In genomic region chr15:38636597-38636996, GRCh38 we compare ENCODE assay signal across 14 cellular contexts.
DNase-seq lines count a peak whose midpoint lies in the region; ATAC-seq and TF ChIP-seq lines count a peak whose summit lies in the region.
"Had no signal": no experiment of that assay in that cellular context is flagged by ENCODE, and none has a peak within 500 bp of the region (broad histone marks: within the 10 kb centered on the region; RNA-seq: fewer than 3 reads in every experiment).

No MANE protein-coding gene starts in this region.

- WGBS in heart left ventricle, 4 donors: 61 to 76% (median 66%) methylated on average over 4 of the region's 4 CpGs

- H3K4me1 ChIP-seq in heart left ventricle (no peaks in the 10 kb centered on the region), right atrium auricular region (no peaks in the 10 kb centered on the region), left ventricle myocardium inferior (no peaks in the 10 kb centered on the region)

- TF ChIP-seq CTCF in heart left ventricle (IDR thresholded peaks at IDR 0.05) (no peak), right atrium auricular region (IDR thresholded peaks at IDR 0.05) (no peak), left ventricle myocardium inferior (IDR thresholded peaks at IDR 0.05; ENCODE audit: borderline replicate concordance) (no peak)

- H3K27me3 ChIP-seq in heart left ventricle (peaks cover 0 to 7% (median 0%) of the 10 kb centered on the region in 9 donors), right atrium auricular region (no peaks in the 10 kb centered on the region), left ventricle myocardium inferior (ENCODE audit: low read depth) (peaks cover 11% of the 10 kb centered on the region)
- H3K27me3 ChIP-seq: BLaER1 treated with 17β-estradiol and CSF1 and Interleukin-3, amounts not matched to agents 10 nM and 100 nM had no signal

- H3K9me3 ChIP-seq in heart left ventricle (no peaks in the 10 kb centered on the region), right atrium auricular region (no peaks in the 10 kb centered on the region), KOPT-K1 (ENCODE audit: insufficient read depth, low read length, poor library complexity, severe bottlenecking) (no peaks in the 10 kb centered on the region), left ventricle myocardium inferior (replicated peaks) (no peaks in the 10 kb centered on the region)

- no peak overlapping the region for H3K4me3 ChIP-seq in heart left ventricle
- H3K4me3 ChIP-seq in right atrium auricular region: no peak overlapping the region
- H3K4me3 ChIP-seq in left ventricle myocardium inferior: no peak overlapping the region
- H3K4me3 ChIP-seq: BLaER1 treated with 17β-estradiol and CSF1 and Interleukin-3, amounts not matched to agents 10 nM and 100 nM had no signal

- H3K36me3 ChIP-seq in heart left ventricle (no peaks in the 10 kb centered on the region), right atrium auricular region (no peaks in the 10 kb centered on the region), KOPT-K1 (ENCODE audit: insufficient read depth, low read length) (no peaks in the 10 kb centered on the region), left ventricle myocardium inferior (no peaks in the 10 kb centered on the region)
- H3K36me3 ChIP-seq: BLaER1 treated with 17β-estradiol and CSF1 and Interleukin-3, amounts not matched to agents 10 nM and 100 nM had no signal

- ATAC-seq in heart left ventricle: peak in 3 of 4 donors; percentile 24 to 75 (median 45)
- ATAC-seq in HG03457 (IDR thresholded peaks at IDR 0.05; ENCODE audit: unreplicated experiment): no peak
- ATAC-seq: HCT116 had no signal

- H3K27ac ChIP-seq in heart left ventricle (no peak overlapping the region), right atrium auricular region (no peak overlapping the region), KOPT-K1 (ENCODE audit: low read depth, low read length, poor library complexity, severe bottlenecking) (peak overlapping the region; percentile 98), left ventricle myocardium inferior (replicated peaks) (no peak overlapping the region)
- H3K27ac ChIP-seq: BLaER1 treated with 17β-estradiol and CSF1 and Interleukin-3, amounts not matched to agents 10 nM and 100 nM had no signal

- no peak for TF ChIP-seq POLR2A in heart left ventricle (IDR thresholded peaks at IDR 0.05)

- intact Hi-C loops in heart left ventricle (cut with DNase I): no loop called here
- intact Hi-C loops in left ventricle myocardium inferior (cut with micrococcal nuclease): no loop called here
- intact Hi-C loops in posterior cingulate gyrus (cut with DNase I): no loop called here

- DNase-seq in heart left ventricle (peak in 4 of 5 donors; percentile 23 to 58 (median 28)), right atrium auricular region (ENCODE audit: low spot score) (no peak), left ventricle myocardium inferior (peak; percentile 32), posterior cingulate gyrus (peak in 9 of 10 donors; percentile 15 to 96 (median 74)), C1 segment of cervical spinal cord (lab: John Stamatoyannopoulos, UW) (no peak), NCI-H1930 (lab: John Stamatoyannopoulos, UW) (no peak)
- DNase-seq: ACHN; Calu3; CD4-positive, alpha-beta T cell; IMR-90 had no signal

Comparison
In these comparisons a context has a peak if more than half of its experiments do, and no peak if none do; other contexts are left out.
1. DNase-seq: peak in heart left ventricle (4 of 5), left ventricle myocardium inferior (single experiment) and posterior cingulate gyrus (9 of 10); none in right atrium auricular region (single experiment), C1 segment of cervical spinal cord (0 of 14) and NCI-H1930 (0 of 2).